ENCODE assay signal across 12 cellular contexts in the genomic region with DNA sequence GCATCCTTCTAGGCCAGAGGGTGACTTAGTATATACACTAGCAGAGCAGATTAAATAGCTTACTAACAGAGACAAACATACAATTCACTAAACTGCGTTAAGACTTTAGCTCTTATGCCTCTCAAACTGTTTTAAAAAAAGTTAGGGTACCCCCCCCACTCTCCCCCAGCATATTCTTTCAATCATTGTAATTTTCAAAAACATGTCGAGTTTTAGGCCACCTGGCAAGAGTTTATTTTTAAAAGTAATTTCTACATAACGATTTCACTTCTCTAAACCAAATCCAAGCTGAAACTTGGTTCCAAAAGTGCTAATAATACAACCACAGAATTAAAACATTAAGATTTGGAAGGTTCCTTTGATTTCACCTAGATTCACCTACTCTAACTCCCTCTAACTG.
DNase-seq lines count a peak whose midpoint lies in the region; ATAC-seq and TF ChIP-seq lines count a peak whose summit lies in the region.
"Had no signal": no experiment of that assay in that cellular context is flagged by ENCODE, and none has a peak within 500 bp of the region (broad histone marks: within the 10 kb centered on the region; RNA-seq: fewer than 3 reads in every experiment).

No MANE protein-coding gene starts in this region.

- H3K4me1 Mint-ChIP-seq in activated B cell treated with CpG ODN at 0.5 μM for 24 hours (peaks cover 67% of the 10 kb centered on the region), memory B cell (peaks cover 28% of the 10 kb centered on the region)

- CTCF ChIA-PET in activated B cell treated with CpG ODN at 0.5 μM for 24 hours (lab: Charles Lee), result interaction anchor here (0.7 to 1.5 kb wide), 4 partner anchors 46 to 367 kb away, joined by 3 to 5 read pairs (median 3); partner anchors contain the start of gene REEP3

- H3K36me3 ChIP-seq in cardiac muscle cell, result peaks cover 12% of the 10 kb centered on the region
- H3K36me3 ChIP-seq in transverse colon, result no peaks in the 10 kb centered on the region

- no peaks in the 10 kb centered on the region for H3K9me3 Mint-ChIP-seq in activated B cell treated with CpG ODN at 0.5 μM for 24 hours
- no peaks in the 10 kb centered on the region for H3K9me3 Mint-ChIP-seq in memory B cell

- H3K36me3 Mint-ChIP-seq in activated B cell treated with CpG ODN at 0.5 μM for 24 hours (ENCODE audit: low read depth) (peaks cover 52% of the 10 kb centered on the region), memory B cell (peaks cover 12% of the 10 kb centered on the region)

- ATAC-seq in left cardiac atrium (no peak), activated B cell treated with CpG ODN at 0.5 μM for 24 hours (ENCODE audit: low read depth) (no peak), memory B cell (ENCODE audit: low read depth) (peak; percentile 14), HG03457 (IDR thresholded peaks at IDR 0.05; ENCODE audit: unreplicated experiment) (no peak)
- ATAC-seq: lower lobe of right lung had no signal

- 55 to 56% methylated on average over 3 of the region's 3 CpGs for WGBS in transverse colon (ENCODE audit: low coverage in 1 of 2), 2 donors

- H3K9me3 ChIP-seq in cardiac muscle cell (ENCODE audit: low read depth) (no peaks in the 10 kb centered on the region), transverse colon (no peaks in the 10 kb centered on the region)
- H3K9me3 ChIP-seq: lower lobe of right lung had no signal

- H3K4me3 ChIP-seq in cardiac muscle cell (no peak overlapping the region), transverse colon (no peak overlapping the region)
- H3K4me3 ChIP-seq: lower lobe of right lung had no signal

- H3K27me3 Mint-ChIP-seq in activated B cell treated with CpG ODN at 0.5 μM for 24 hours, result no peaks in the 10 kb centered on the region
- H3K27me3 Mint-ChIP-seq in memory B cell, result no peaks in the 10 kb centered on the region

- H3K4me3 Mint-ChIP-seq in activated B cell treated with CpG ODN at 0.5 μM for 24 hours (peak overlapping the region; percentile 70), memory B cell (peak overlapping the region; percentile 67)

- H3K27ac ChIP-seq in cardiac muscle cell (peak overlapping the region; percentile 42), transverse colon (peak overlapping the region; percentile 7 to 98 (median 55))
- H3K27ac ChIP-seq: lower lobe of right lung had no signal

- POLR2A ChIA-PET in activated B cell treated with CpG ODN at 0.5 μM for 24 hours (lab: Charles Lee), result interaction anchor here (0.5 to 2.7 kb wide), 10 partner anchors 10 to 576 kb away, joined by 3 to 10 read pairs (median 4); no protein-coding TSS in a partner anchor

- intact Hi-C loops in left cardiac atrium (cut with DNase I) (no loop called here), activated B cell treated with CpG ODN at 0.5 μM for 24 hours (cut with micrococcal nuclease) (no loop called here), transverse colon (cut with DNase I; ENCODE audit: low total_unique reads) (no loop called here)

- no peak for TF ChIP-seq EP300 in transverse colon (IDR thresholded peaks at IDR 0.05; ENCODE audit: low read depth)

- TF ChIP-seq POLR2A in transverse colon (IDR thresholded peaks at IDR 0.05), result no peak

- H3K4me1 ChIP-seq in cardiac muscle cell (ENCODE audit: low read depth) (peaks cover 37% of the 10 kb centered on the region), transverse colon (peaks cover 46 to 89% (median 61%) of the 10 kb centered on the region in 4 donors)

- H3K27ac Mint-ChIP-seq in activated B cell treated with CpG ODN at 0.5 μM for 24 hours (peak overlapping the region; percentile 84), memory B cell (no peak overlapping the region)

- TF ChIP-seq CTCF in cardiac muscle cell (IDR thresholded peaks at IDR 0.05; ENCODE audit: low read depth, low read length) (no peak), activated B cell treated with CpG ODN at 0.5 μM for 24 hours (IDR thresholded peaks at IDR 0.05) (no peak), transverse colon (IDR thresholded peaks at IDR 0.05) (no peak)

- in situ Hi-C loops in transverse colon (cut with MboI; ENCODE audit: low pct_ligation_motif_present in 1 of 4, low pct_unique_long_range_greater_than_20kb in 1 of 4, low sequenced_read_pairs in 3 of 4), result no loop called here

- no peak for DNase-seq in cardiac muscle cell (ENCODE audit: low read depth in 1 of 2, low spot score in 1 of 2)
- DNase-seq in left cardiac atrium, result no peak
- DNase-seq in activated B cell treated with CpG ODN at 0.5 μM for 24 hours, result no peak
- no peak for DNase-seq in memory B cell (ENCODE audit: low spot score in 2 of 2)
- DNase-seq in transverse colon, result no peak
- DNase-seq in SHP77 (lab: John Stamatoyannopoulos, UW), result no peak
- DNase-seq in Ammon's horn (ENCODE audit: low spot score), result no peak
- DNase-seq: C1 segment of cervical spinal cord, lower lobe of right lung, NCI-H2029, SHP77 treated with DMSO at 0.1 percent for 48 hours had no signal

- no peaks in the 10 kb centered on the region for H3K27me3 ChIP-seq in cardiac muscle cell
- no peaks in the 10 kb centered on the region for H3K27me3 ChIP-seq in transverse colon
